ENCODE assay signal across 8 cellular contexts in the genomic region with DNA sequence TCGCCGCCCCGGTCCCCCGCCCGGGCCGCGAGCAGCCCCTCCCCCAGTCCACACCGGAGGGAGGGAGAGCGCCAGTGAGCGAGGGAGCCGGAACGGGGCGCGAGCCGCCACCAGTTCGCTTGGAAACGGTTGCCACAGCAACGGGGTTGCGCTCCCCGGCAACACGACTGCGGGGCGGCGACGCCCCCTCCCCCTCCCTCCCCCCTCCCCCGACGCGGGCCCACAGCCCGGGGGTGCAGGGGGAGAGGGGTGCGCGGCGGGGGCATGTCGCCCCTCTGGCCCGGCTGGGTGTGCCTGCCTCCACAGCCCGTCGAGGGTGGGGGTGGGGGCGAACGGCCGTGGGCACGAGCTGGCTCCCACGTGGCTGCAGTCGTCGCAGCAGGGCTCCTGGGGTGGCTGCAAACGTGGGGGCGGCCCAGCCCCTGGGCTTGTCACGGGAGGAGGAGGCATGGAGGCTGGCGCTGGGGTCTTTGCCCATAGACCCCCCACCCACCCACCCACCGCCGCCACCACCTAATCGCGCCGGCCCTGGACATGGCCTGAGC. TPM values are rescaled to one million over a fixed set of nuclear protein-coding genes. Genes with fewer than 3 reads are reported as not detected.
DNase-seq lines count a peak whose midpoint lies in the region; ATAC-seq and TF ChIP-seq lines count a peak whose summit lies in the region.

No MANE protein-coding gene starts in this region.

- no peak overlapping the region for H2AFZ ChIP-seq in PC-9

- H3K9me2 ChIP-seq in PC-9 (ENCODE audit: insufficient read depth) = no peaks in the 10 kb centered on the region

- peaks cover 28% of the 10 kb centered on the region for H3K36me3 Mint-ChIP-seq in CD4-positive, alpha-beta T cell (ENCODE audit: low read depth)
- peaks cover 3% of the 10 kb centered on the region for H3K36me3 Mint-ChIP-seq in osteocyte (ENCODE audit: unreplicated experiment)

- H3K36me3 ChIP-seq in PC-9 (ENCODE audit: low read depth) = peaks cover 5% of the 10 kb centered on the region; the same call in 1 of the 2 replicates

- no peaks in the 10 kb centered on the region for H3K9me3 ChIP-seq in CD4-positive, alpha-beta T cell (ENCODE audit: control insufficient read depth, low read length)
- no peaks in the 10 kb centered on the region for H3K9me3 ChIP-seq in PC-9 (ENCODE audit: insufficient read depth, low read depth)

- intact Hi-C loops in CD4-positive, alpha-beta T cell (cut with DNase I, micrococcal nuclease) = no loop called here
- intact Hi-C loops in PC-9 (cut with micrococcal nuclease; ENCODE audit: unreplicated experiment) = no loop called here

- peak; percentile 48 for ATAC-seq in CD4-positive, alpha-beta T cell (ENCODE audit: poor library complexity)
- ATAC-seq in GM19397 (IDR thresholded peaks at IDR 0.05; ENCODE audit: unreplicated experiment) = peak; percentile 31
- ATAC-seq in HG03460 (IDR thresholded peaks at IDR 0.05; ENCODE audit: unreplicated experiment) = peak; percentile 35

- H3K27ac ChIP-seq in CD4-positive, alpha-beta T cell (ENCODE audit: low read depth, low read length) = peak overlapping the region; percentile 89
- H3K27ac ChIP-seq in PC-9 = peak overlapping the region; percentile 78

- no peaks in the 10 kb centered on the region for H3K27me3 ChIP-seq in CD4-positive, alpha-beta T cell (ENCODE audit: control insufficient read depth, insufficient read depth, low read length)
- H3K27me3 ChIP-seq in PC-9 (ENCODE audit: insufficient read depth, low read depth) = no peaks in the 10 kb centered on the region

- no peaks in the 10 kb centered on the region for H3K27me3 Mint-ChIP-seq in CD4-positive, alpha-beta T cell
- no peaks in the 10 kb centered on the region for H3K27me3 Mint-ChIP-seq in osteocyte (ENCODE audit: unreplicated experiment)

- no peak overlapping the region for H3K4me3 Mint-ChIP-seq in CD4-positive, alpha-beta T cell
- peak overlapping the region; percentile 64 for H3K4me3 Mint-ChIP-seq in osteocyte (ENCODE audit: unreplicated experiment)

- H3F3A ChIP-seq in PC-9 (ENCODE audit: insufficient read depth, low read depth) = peaks cover 46% of the 10 kb centered on the region

- H3K4me1 ChIP-seq in PC-9 (replicated peaks; ENCODE audit: insufficient read depth) = peaks cover 18% of the 10 kb centered on the region

- H3K9me3 Mint-ChIP-seq in CD4-positive, alpha-beta T cell = no peaks in the 10 kb centered on the region
- H3K9me3 Mint-ChIP-seq in osteocyte (ENCODE audit: unreplicated experiment) = no peaks in the 10 kb centered on the region

- H3K4me3 ChIP-seq in PC-9 = peak overlapping the region; percentile 68

- peak; percentile 58 to 86 (median 70) for DNase-seq in CD4-positive, alpha-beta T cell
- peak in 1 of 2 experiments; percentile 67 for DNase-seq in PC-9
- DNase-seq in activated effector memory CD4-positive, alpha-beta T cell treated with anti-CD3 and anti-CD28 coated beads, Interleukin-2, amount 50 U/mL, for 16 hours = peak; percentile 89
- peak; percentile 20 for DNase-seq in foreskin melanocyte
- no peak for DNase-seq in osteocyte (ENCODE audit: extremely low spot score, unreplicated experiment)
- no peak for DNase-seq in KG1 (lab: John Stamatoyannopoulos, UW)

- CTCF ChIA-PET in CD4-positive, alpha-beta T cell (lab: Charles Lee) = interaction anchor here (0.6 to 16.6 kb wide), 8 partner anchors 8 to 772 kb away, joined by 3 to 352 read pairs (median 7); a partner anchor contains a TSS
- CTCF ChIA-PET in PC-9 (lab: Charles Lee) = interaction anchor here (0.6 to 1.4 kb wide), 5 partner anchors 43 to 135 kb away, joined by 3 to 10 read pairs (median 4); no protein-coding TSS in a partner anchor

- peak overlapping the region; percentile 81 for H3K27ac Mint-ChIP-seq in CD4-positive, alpha-beta T cell
- no peak overlapping the region for H3K27ac Mint-ChIP-seq in osteocyte (ENCODE audit: unreplicated experiment)

- H3K4me2 ChIP-seq in PC-9 = peak overlapping the region; percentile 90

- H3K79me2 ChIP-seq in PC-9 (ENCODE audit: low read depth) = peaks cover 39% of the 10 kb centered on the region

- no peak for TF ChIP-seq CTCF in CD4-positive, alpha-beta T cell (IDR thresholded peaks at IDR 0.05)
- TF ChIP-seq CTCF in PC-9 (conservative IDR thresholded peaks at IDR 0.05) (no peak), osteocyte (IDR thresholded peaks at IDR 0.05) (no peak)

- peaks cover 57% of the 10 kb centered on the region for H3K4me1 Mint-ChIP-seq in CD4-positive, alpha-beta T cell (ENCODE audit: low read depth)
- H3K4me1 Mint-ChIP-seq in osteocyte (ENCODE audit: unreplicated experiment) = peaks cover 20% of the 10 kb centered on the region

- BruUV-seq in PC-9 (replicated peaks; lab: Mats Ljungman, UMichigan) = no TSS peak

- POLR2A ChIA-PET in CD4-positive, alpha-beta T cell (lab: Charles Lee) = interaction anchor here (0.8 to 15.3 kb wide), 11 partner anchors 7 to 910 kb away, joined by 3 to 661 read pairs (median 15); a partner anchor contains a TSS
- POLR2A ChIA-PET in PC-9 (lab: Charles Lee; ENCODE audit: unreplicated experiment) = interaction anchor here (0.6 to 1.6 kb wide), 5 partner anchors 21 to 252 kb away, joined by 3 to 36 read pairs (median 4); a partner anchor contains a TSS

- H4K20me1 ChIP-seq in PC-9 (ENCODE audit: insufficient read depth) = peaks cover 25% of the 10 kb centered on the region

RNA-seq across cellular contexts. Expression of a gene that starts 0.5 kb away (rescaled TPM):
- total RNA-seq in CD4-positive, alpha-beta T cell = 10 to 100 TPM; 23.3 to 23.5 TPM
- 22.2 and 31.7 TPM in 2 replicates for total RNA-seq in PC-9 (2021)
- 2.8 and 4.4 TPM in 2 replicates for total RNA-seq in osteocyte

RNA-seq across cellular contexts. Expression of a gene that starts 20.7 kb away (rescaled TPM):
- 100 to 1,000 TPM; 186 to 192 TPM for total RNA-seq in CD4-positive, alpha-beta T cell
- total RNA-seq in PC-9 (2021) (82.3 and 124 TPM in 2 replicates), osteocyte (35.6 and 38.2 TPM in 2 replicates)

RNA-seq across cellular contexts. Expression of a gene that starts 26.3 kb away (rescaled TPM):
- 1 to 10 TPM; 1.8 to 2.5 TPM for total RNA-seq in CD4-positive, alpha-beta T cell
- total RNA-seq in PC-9 (2021) (144 and 181 TPM in 2 replicates), osteocyte (248 and 249 TPM in 2 replicates)

RNA-seq across cellular contexts. Expression of a gene that starts 37.8 kb away (rescaled TPM):
- total RNA-seq in CD4-positive, alpha-beta T cell = under 1 TPM; 0.20 to 0.60 TPM
- total RNA-seq in PC-9 (2021) (14.5 and 17.0 TPM in 2 replicates), osteocyte (1.0 and 1.5 TPM in 2 replicates)

RNA-seq across cellular contexts. Expression of a gene that starts 46.7 kb away (rescaled TPM):
- total RNA-seq in CD4-positive, alpha-beta T cell = not detected
- total RNA-seq in PC-9 (2021) (not detected in 2 replicates), osteocyte (not detected in 2 replicates)

Comparison
In these comparisons a context has a peak if more than half of its experiments do, and no peak if none do; other contexts are left out.
1. DNase-seq: peak in CD4-positive, alpha-beta T cell (10 of 10), activated effector memory CD4-positive, alpha-beta T cell treated with anti-CD3 and anti-CD28 coated beads, Interleukin-2, amount 50 U/mL, for 16 hours (single experiment) and foreskin melanocyte (single experiment); none in osteocyte (single experiment) and KG1 (single experiment).
2. RNA of a gene that starts 26.3 kb away (total RNA-seq): 248 to 249 TPM in osteocyte and 144 to 181 TPM in PC-9; 1.8 to 2.5 TPM in CD4-positive, alpha-beta T cell; every median in the first group is over 10 times any median in the second.
3. Peak in every context shown above with its lines, with median percentiles within 50 percentile points of each other: ATAC-seq.